Comparison of ENCODE assay signal across 27 cellular contexts in the genomic region with DNA sequence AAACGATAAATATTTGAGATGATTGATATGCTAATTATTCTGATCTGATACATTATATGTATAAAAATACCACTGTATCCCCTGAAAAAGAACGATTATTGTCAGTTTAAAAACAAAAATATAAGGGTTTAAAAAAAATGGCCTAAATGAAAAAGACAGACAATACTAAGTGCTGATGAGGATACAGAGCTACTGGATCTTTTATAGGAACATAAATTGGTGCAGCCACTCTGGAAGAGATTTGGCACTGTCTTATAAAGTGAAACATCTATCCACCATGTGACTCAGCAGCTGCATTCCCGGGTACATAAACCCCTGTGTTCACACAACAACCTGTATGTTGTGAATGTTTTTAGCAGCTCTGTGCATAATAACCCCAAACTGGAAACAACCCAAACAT.
"Had no signal": no experiment of that assay in that cellular context is flagged by ENCODE, and none has a peak within 500 bp of the region (broad histone marks: within the 10 kb centered on the region; RNA-seq: fewer than 3 reads in every experiment).

No MANE protein-coding gene starts in this region.

- H3K4me1 ChIP-seq: stomach, suprapubic skin, testis, tibial artery, transverse colon, upper lobe of left lung, upper lobe of right lung, uterus, vagina had no signal

- H3K9me3 ChIP-seq: suprapubic skin, testis, thoracic aorta, thyroid gland, upper lobe of right lung had no signal

- H3K27me3 ChIP-seq: stomach, suprapubic skin, testis, thyroid gland, tibial artery, tibial nerve, transverse colon, upper lobe of left lung, upper lobe of right lung, uterus, vagina had no signal

- H3K36me3 ChIP-seq: stomach, suprapubic skin, thoracic aorta, thyroid gland, tibial artery, tibial nerve, transverse colon, upper lobe of left lung, upper lobe of right lung, uterus, vagina had no signal

- DNase-seq: stimulated activated CD4-positive, alpha-beta T cell treated with anti-CD3 and anti-CD28 coated beads, Interleukin-2, amount 100 ng/mL, for 48 hours; stimulated activated CD4-positive, alpha-beta T cell treated with anti-CD3 and anti-CD28 coated beads, Interleukin-4, amount 100 ng/mL, for 1 hour; stimulated activated CD4-positive, alpha-beta T cell treated with anti-CD3 and anti-CD28 coated beads, Interleukin-4, amount 100 ng/mL, for 24 hours; stimulated activated CD4-positive, alpha-beta T cell treated with anti-CD3 and anti-CD28 coated beads, Interleukin-4, amount 100 ng/mL, for 4 hours; stimulated activated CD8-positive, alpha-beta memory T cell treated with anti-CD3 and anti-CD28 coated beads, Interleukin-4, amount 100 ng/mL, for 48 hours; stimulated activated naive B cell treated with anti-CD40 and anti-IgM and Interleukin-4, amounts not matched to agents 10 μg/mL and 1 μg/mL and 100 μg/mL, for 72 hours; stimulated activated naive CD4-positive, alpha-beta T cell; stimulated activated naive CD4-positive, alpha-beta T cell treated with Interleukin-2 at 50 U/mL for 16 hours; stimulated activated naive CD8-positive, alpha-beta T cell treated with anti-CD3 and anti-CD28 coated beads, Interleukin-15, amount 100 ng/mL, for 72 hours; stimulated activated naive CD8-positive, alpha-beta T cell treated with anti-CD3 and anti-CD28 coated beads, Interleukin-15, Interleukin-2, amounts not matched to agents 100 U/mL and 50 U/mL, for 24 hours; stomach; substantia nigra; testis; thyroid gland; tibial artery; transverse colon; trophoblast cell; upper lobe of left lung; upper lobe of right lung; uterus had no signal

- H3K4me3 ChIP-seq: stomach, suprapubic skin, testis, thoracic aorta, thyroid gland, tibial artery, tibial nerve, transverse colon, upper lobe of left lung, upper lobe of right lung, uterus, vagina had no signal

- H3K27ac ChIP-seq: stomach, suprapubic skin, testis, thoracic aorta, thyroid gland, tibial artery, tibial nerve, transverse colon, upper lobe of left lung, upper lobe of right lung, uterus, vagina had no signal

- ATAC-seq: stimulated activated effector memory CD8-positive, alpha-beta T cell treated with anti-CD3 and anti-CD28 coated beads, Interleukin-12 subunit alpha, Interleukin-12 subunit beta, amount 100 ng/mL, for 72 hours; stimulated activated memory B cell treated with anti-CD40 and anti-IgM and Interleukin-4, amounts not matched to agents 10 μg/mL and 1 μg/mL and 100 μg/mL, for 72 hours; stimulated activated naive B cell treated with anti-CD40 and anti-IgM and Interleukin-4, amounts not matched to agents 10 μg/mL and 1 μg/mL and 100 μg/mL, for 72 hours; stimulated activated naive CD8-positive, alpha-beta T cell treated with anti-CD3 and anti-CD28 coated beads, Interleukin-15, amount 100 ng/mL, for 72 hours; stimulated activated naive CD8-positive, alpha-beta T cell treated with anti-CD3 and anti-CD28 coated beads, Interleukin-15, Interleukin-2, amounts not matched to agents 100 U/mL and 50 U/mL, for 24 hours; upper lobe of right lung had no signal

- FAIRE-seq: urothelium cell line had no signal
